In genomic region chr11:27963370-27963769, GRCh38 we compare ENCODE assay signal across 31 cellular contexts.
A peak's percentile ranks its signal among the peaks of the same experiment; 100 is the strongest.
DNase-seq lines count a peak whose midpoint lies in the region; ATAC-seq, FAIRE-seq and TF ChIP-seq lines count a peak whose summit lies in the region.
"Had no signal": no experiment of that assay in that cellular context is flagged by ENCODE, and none has a peak within 500 bp of the region (broad histone marks: within the 10 kb centered on the region; RNA-seq: fewer than 3 reads in every experiment).

No MANE protein-coding gene starts in this region.

- DNase-seq in COR-L47 (lab: John Stamatoyannopoulos, UW) (peak; percentile 11), NCI-H1417 (lab: John Stamatoyannopoulos, UW) (peak; percentile 28 to 77 (median 75)), NCI-H2227 (lab: John Stamatoyannopoulos, UW; ENCODE audit: unreplicated experiment) (peak; percentile 15), astrocyte (ENCODE audit: low read depth) (peak; percentile 8), NOMO-1 (lab: John Stamatoyannopoulos, UW; ENCODE audit: unreplicated experiment in 2 of 2) (no peak), T-helper 17 cell (no peak), upper lobe of right lung (no peak)
- DNase-seq: activated CD4-positive, alpha-beta T cell treated with anti-CD3 and anti-CD28 coated beads for 36 hours; activated CD8-positive, alpha-beta T cell treated with anti-CD3 and anti-CD28 coated beads, Interleukin-2, amount 10 ng/mL, durations not matched to agents 7 days and 5 days; activated naive CD4-positive, alpha-beta T cell treated with anti-CD3 and anti-CD28 coated beads, Interleukin-2, amount 10 ng/mL, durations not matched to agents 7 days and 5 days; adrenal gland; CD4-positive, alpha-beta T cell; foreskin fibroblast; HCEC 1CT; heart left ventricle; kidney; NCI-H1930; NCI-H526 treated with DMSO at 0.1 percent for 48 hours; SIG-M5; small intestine; stimulated activated naive CD4-positive, alpha-beta T cell treated with Interleukin-2 at 50 U/mL for 16 hours; T-helper 9 cell had no signal

- H3K27ac Mint-ChIP-seq in astrocyte (ENCODE audit: unreplicated experiment) (no peak overlapping the region), T-helper 17 cell (no peak overlapping the region)
- H3K27ac Mint-ChIP-seq: activated CD4-positive, alpha-beta T cell treated with anti-CD3 and anti-CD28 coated beads for 36 hours; activated CD8-positive, alpha-beta T cell treated with anti-CD3 and anti-CD28 coated beads, Interleukin-2, amount 10 ng/mL, durations not matched to agents 7 days and 5 days; activated naive CD4-positive, alpha-beta T cell treated with anti-CD3 and anti-CD28 coated beads, Interleukin-2, amount 10 ng/mL, durations not matched to agents 7 days and 5 days; activated T-helper 17 cell treated with anti-CD3 and anti-CD28 coated beads, Interleukin-2, amount 50 U/mL, for 72 hours; CD4-positive, alpha-beta T cell; dendritic cell treated with granulocyte-macrophage colony-stimulating factor and Interleukin-4, amounts not matched to agents 40 ng/mL and 50 ng/mL, for 4 days had no signal

- no peak for FAIRE-seq in astrocyte (lab: Jason Lieb, UNC)
- FAIRE-seq: A204.1, GM12892, HepG2, kidney, small intestine had no signal

- no peak overlapping the region for H3K9ac ChIP-seq in astrocyte (ENCODE audit: low read length)

- no peaks in the 10 kb centered on the region for H3K27me3 Mint-ChIP-seq in astrocyte (ENCODE audit: low read depth, unreplicated experiment)
- H3K27me3 Mint-ChIP-seq in T-helper 17 cell: no peaks in the 10 kb centered on the region
- H3K27me3 Mint-ChIP-seq: activated naive CD4-positive, alpha-beta T cell treated with anti-CD3 and anti-CD28 coated beads, Interleukin-2, amount 10 ng/mL, durations not matched to agents 7 days and 5 days; dendritic cell treated with granulocyte-macrophage colony-stimulating factor and Interleukin-4, amounts not matched to agents 40 ng/mL and 50 ng/mL, for 4 days had no signal

- H3K27me3 ChIP-seq in astrocyte (ENCODE audit: insufficient read depth, low read length) (no peaks in the 10 kb centered on the region), upper lobe of right lung (no peaks in the 10 kb centered on the region)
- H3K27me3 ChIP-seq: adrenal gland, esophagus muscularis mucosa, heart left ventricle, right atrium auricular region had no signal

- no peak overlapping the region for H2AFZ ChIP-seq in astrocyte (ENCODE audit: low read depth, low read length)

- intact Hi-C loops in upper lobe of right lung (cut with DNase I): no loop called here

- H3K27ac ChIP-seq in astrocyte (ENCODE audit: low read depth, low read length) (no peak overlapping the region), upper lobe of right lung (no peak overlapping the region)
- H3K27ac ChIP-seq: adrenal gland, esophagus muscularis mucosa, heart left ventricle, right atrium auricular region had no signal

- no peak overlapping the region for H3K4me3 Mint-ChIP-seq in astrocyte (ENCODE audit: unreplicated experiment)
- H3K4me3 Mint-ChIP-seq in T-helper 17 cell: no peak overlapping the region
- H3K4me3 Mint-ChIP-seq: activated CD4-positive, alpha-beta T cell treated with anti-CD3 and anti-CD28 coated beads for 36 hours; activated CD8-positive, alpha-beta T cell treated with anti-CD3 and anti-CD28 coated beads, Interleukin-2, amount 10 ng/mL, durations not matched to agents 7 days and 5 days; activated naive CD4-positive, alpha-beta T cell treated with anti-CD3 and anti-CD28 coated beads, Interleukin-2, amount 10 ng/mL, durations not matched to agents 7 days and 5 days; activated T-helper 17 cell treated with anti-CD3 and anti-CD28 coated beads, Interleukin-2, amount 50 U/mL, for 72 hours; brain; CD4-positive, alpha-beta T cell; dendritic cell treated with granulocyte-macrophage colony-stimulating factor and Interleukin-4, amounts not matched to agents 40 ng/mL and 50 ng/mL, for 4 days had no signal

- H3K4me2 ChIP-seq in astrocyte (ENCODE audit: low read length): no peak overlapping the region

- TF ChIP-seq POLR2A in GM18505 (IDR thresholded peaks at IDR 0.05; ENCODE audit: borderline replicate concordance, extremely low read depth, insufficient read depth, insufficient read length): no peak

- peaks cover 11% of the 10 kb centered on the region for H3K4me1 Mint-ChIP-seq in astrocyte (ENCODE audit: low read depth, unreplicated experiment)
- H3K4me1 Mint-ChIP-seq in T-helper 17 cell: no peaks in the 10 kb centered on the region
- H3K4me1 Mint-ChIP-seq: activated CD4-positive, alpha-beta T cell treated with anti-CD3 and anti-CD28 coated beads for 36 hours; activated naive CD4-positive, alpha-beta T cell treated with anti-CD3 and anti-CD28 coated beads, Interleukin-2, amount 10 ng/mL, durations not matched to agents 7 days and 5 days; activated T-helper 17 cell treated with anti-CD3 and anti-CD28 coated beads, Interleukin-2, amount 50 U/mL, for 72 hours had no signal

- no peaks in the 10 kb centered on the region for H3K4me1 ChIP-seq in astrocyte (ENCODE audit: insufficient read depth, low read length)
- no peaks in the 10 kb centered on the region for H3K4me1 ChIP-seq in upper lobe of right lung
- H3K4me1 ChIP-seq: adrenal gland, esophagus muscularis mucosa, heart left ventricle, right atrium auricular region had no signal

- H3K36me3 ChIP-seq in astrocyte (ENCODE audit: insufficient read depth, low read length): no peaks in the 10 kb centered on the region
- no peaks in the 10 kb centered on the region for H3K36me3 ChIP-seq in upper lobe of right lung
- H3K36me3 ChIP-seq: adrenal gland, esophagus muscularis mucosa, heart left ventricle, right atrium auricular region had no signal

- H3K4me3 ChIP-seq in astrocyte (ENCODE audit: insufficient read depth, low read depth, low read length) (no peak overlapping the region), upper lobe of right lung (no peak overlapping the region)
- H3K4me3 ChIP-seq: adrenal gland, esophagus muscularis mucosa, heart left ventricle, right atrium auricular region had no signal

- no peak for TF ChIP-seq CTCF in astrocyte (IDR thresholded peaks at IDR 0.05; ENCODE audit: insufficient read depth, low read depth, low read length)
- TF ChIP-seq CTCF in upper lobe of right lung (IDR thresholded peaks at IDR 0.05): no peak

- ATAC-seq in T-helper 17 cell: no peak
- ATAC-seq in GM18505 (IDR thresholded peaks at IDR 0.05; ENCODE audit: unreplicated experiment): no peak
- ATAC-seq in upper lobe of right lung: no peak
- ATAC-seq: activated CD4-positive, alpha-beta T cell treated with anti-CD3 and anti-CD28 coated beads for 36 hours; activated CD8-positive, alpha-beta T cell treated with anti-CD3 and anti-CD28 coated beads, Interleukin-2, amount 10 ng/mL, durations not matched to agents 7 days and 5 days; activated T-helper 17 cell treated with anti-CD3 and anti-CD28 coated beads, Interleukin-2, amount 50 U/mL, for 72 hours; heart left ventricle; HepG2 had no signal

- H3K9me3 ChIP-seq in astrocyte (ENCODE audit: insufficient read depth, low read depth, low read length): no peaks in the 10 kb centered on the region
- H3K9me3 ChIP-seq in T-helper 17 cell (ENCODE audit: control insufficient read depth, low read length, poor library complexity, severe bottlenecking): no peaks in the 10 kb centered on the region
- H3K9me3 ChIP-seq in upper lobe of right lung: no peaks in the 10 kb centered on the region
- H3K9me3 ChIP-seq: adrenal gland, esophagus muscularis mucosa, heart left ventricle, right atrium auricular region had no signal

- no peaks in the 10 kb centered on the region for H4K20me1 ChIP-seq in astrocyte (ENCODE audit: insufficient read depth, low read length)

- no peaks in the 10 kb centered on the region for H3K36me3 Mint-ChIP-seq in astrocyte (ENCODE audit: low read depth, unreplicated experiment)
- H3K36me3 Mint-ChIP-seq in T-helper 17 cell (ENCODE audit: low read depth): no peaks in the 10 kb centered on the region
- H3K36me3 Mint-ChIP-seq: activated naive CD4-positive, alpha-beta T cell treated with anti-CD3 and anti-CD28 coated beads, Interleukin-2, amount 10 ng/mL, durations not matched to agents 7 days and 5 days; brain had no signal

- H3K79me2 ChIP-seq in astrocyte (ENCODE audit: insufficient read depth, low read length): no peaks in the 10 kb centered on the region

- no peaks in the 10 kb centered on the region for H3K9me3 Mint-ChIP-seq in astrocyte (ENCODE audit: unreplicated experiment)
- H3K9me3 Mint-ChIP-seq: activated naive CD4-positive, alpha-beta T cell treated with anti-CD3 and anti-CD28 coated beads, Interleukin-2, amount 10 ng/mL, durations not matched to agents 7 days and 5 days; brain; CD4-positive, alpha-beta T cell; dendritic cell treated with granulocyte-macrophage colony-stimulating factor and Interleukin-4, amounts not matched to agents 40 ng/mL and 50 ng/mL, for 4 days had no signal

Comparison
In these comparisons a context has a peak if more than half of its experiments do, and no peak if none do; other contexts are left out.
1. DNase-seq: peak in COR-L47 (single experiment), NCI-H1417 (3 of 3), NCI-H2227 (single experiment) and astrocyte (single experiment); none in NOMO-1 (0 of 2), T-helper 17 cell (0 of 3) and upper lobe of right lung (single experiment).